In genomic region chr15:91469627-91470567, GRCh38 we compare ENCODE assay signal across 10 cellular contexts.
DNase-seq lines count a peak whose midpoint lies in the region; ATAC-seq lines count a peak whose summit lies in the region.
"Had no signal": no experiment of that assay in that cellular context is flagged by ENCODE, and none has a peak within 500 bp of the region (broad histone marks: within the 10 kb centered on the region; RNA-seq: fewer than 3 reads in every experiment).

No MANE protein-coding gene starts in this region.

- peaks cover 17% of the 10 kb centered on the region for H3K36me3 Mint-ChIP-seq in stimulated activated effector memory CD8-positive, alpha-beta T cell treated with anti-CD3 and anti-CD28 coated beads, Interleukin-12 subunit alpha, Interleukin-12 subunit beta, amount 100 ng/mL, for 72 hours

- DNase-seq in T-helper 22 cell (ENCODE audit: low read depth) (peak; percentile 20), HAP-1 (ENCODE audit: low spot score in 2 of 2) (no peak), ACHN (no peak)
- DNase-seq in activated T-cell treated with anti-CD3 and anti-CD28 coated beads, Interleukin-2, amount 50 U/mL, for 1 hour, result peak; percentile 49
- DNase-seq in stimulated activated effector memory CD8-positive, alpha-beta T cell treated with anti-CD3 and anti-CD28 coated beads, Interleukin-12 subunit alpha, Interleukin-12 subunit beta, amount 100 ng/mL, for 72 hours (ENCODE audit: low spot score in 2 of 2), result peak; percentile 39 to 77
- DNase-seq: NCI-H1417 treated with DMSO at 0.1 percent for 48 hours, nephron progenitor cell had no signal

- ATAC-seq in stimulated activated effector memory CD8-positive, alpha-beta T cell treated with anti-CD3 and anti-CD28 coated beads, Interleukin-12 subunit alpha, Interleukin-12 subunit beta, amount 100 ng/mL, for 72 hours, result peak; percentile 89
- no peak for ATAC-seq in HG03565 (IDR thresholded peaks at IDR 0.05; ENCODE audit: unreplicated experiment)

- peaks cover 53% of the 10 kb centered on the region for H3K4me1 Mint-ChIP-seq in stimulated activated effector memory CD8-positive, alpha-beta T cell treated with anti-CD3 and anti-CD28 coated beads, Interleukin-12 subunit alpha, Interleukin-12 subunit beta, amount 100 ng/mL, for 72 hours
- H3K4me1 Mint-ChIP-seq: nephron progenitor cell had no signal

- in situ Hi-C loops in HAP-1 (cut with MboI; ENCODE audit: low sequenced_read_pairs), result no loop called here
- in situ Hi-C loops in ACHN (cut with HindIII; ENCODE audit: low pct_ligation_motif_present, low pct_unique_long_range_greater_than_20kb, low sequenced_read_pairs), result no loop called here

- H3K4me3 ChIP-seq in muscle layer of duodenum (ENCODE audit: low read depth in 1 of 2, low read length in 2 of 2) (no peak overlapping the region), HAP-1 (no peak overlapping the region)
- H3K4me3 ChIP-seq: SK-N-MC had no signal

- H3K9me3 Mint-ChIP-seq in stimulated activated effector memory CD8-positive, alpha-beta T cell treated with anti-CD3 and anti-CD28 coated beads, Interleukin-12 subunit alpha, Interleukin-12 subunit beta, amount 100 ng/mL, for 72 hours, result peaks cover 5% of the 10 kb centered on the region
- H3K9me3 Mint-ChIP-seq: nephron progenitor cell had no signal

- no peaks in the 10 kb centered on the region for H3K36me3 ChIP-seq in muscle layer of duodenum (ENCODE audit: control insufficient read depth in 1 of 2, insufficient read depth in 2 of 2, low read length in 2 of 2)
- no peaks in the 10 kb centered on the region for H3K36me3 ChIP-seq in HAP-1 (replicated peaks)

- H3K27ac ChIP-seq in muscle layer of duodenum (ENCODE audit: low read length), result peak overlapping the region; percentile 8
- H3K27ac ChIP-seq: SK-N-MC had no signal

- H3K4me3 Mint-ChIP-seq in stimulated activated effector memory CD8-positive, alpha-beta T cell treated with anti-CD3 and anti-CD28 coated beads, Interleukin-12 subunit alpha, Interleukin-12 subunit beta, amount 100 ng/mL, for 72 hours, result peak overlapping the region; percentile 71
- H3K4me3 Mint-ChIP-seq: nephron progenitor cell had no signal

- H3K27me3 ChIP-seq in muscle layer of duodenum (ENCODE audit: low read depth, low read length) (no peaks in the 10 kb centered on the region), HAP-1 (ENCODE audit: low read depth) (no peaks in the 10 kb centered on the region)

- H3K9me3 ChIP-seq in muscle layer of duodenum (ENCODE audit: control insufficient read depth in 1 of 2, low read length in 2 of 2), result no peaks in the 10 kb centered on the region
- no peaks in the 10 kb centered on the region for H3K9me3 ChIP-seq in HAP-1

- no peaks in the 10 kb centered on the region for H3K4me1 ChIP-seq in muscle layer of duodenum (ENCODE audit: control insufficient read depth in 1 of 2, insufficient read depth in 2 of 2, low read length in 2 of 2)
- H3K4me1 ChIP-seq in HAP-1, result no peaks in the 10 kb centered on the region

- H3K27ac Mint-ChIP-seq in stimulated activated effector memory CD8-positive, alpha-beta T cell treated with anti-CD3 and anti-CD28 coated beads, Interleukin-12 subunit alpha, Interleukin-12 subunit beta, amount 100 ng/mL, for 72 hours, result peak overlapping the region; percentile 97
- H3K27ac Mint-ChIP-seq: nephron progenitor cell had no signal

Comparison
In these comparisons a context has a peak if more than half of its experiments do, and no peak if none do; other contexts are left out.
1. DNase-seq: peak in T-helper 22 cell (single experiment), activated T-cell treated with anti-CD3 and anti-CD28 coated beads, Interleukin-2, amount 50 U/mL, for 1 hour (single experiment) and stimulated activated effector memory CD8-positive, alpha-beta T cell treated with anti-CD3 and anti-CD28 coated beads, Interleukin-12 subunit alpha, Interleukin-12 subunit beta, amount 100 ng/mL, for 72 hours (2 of 2); none in HAP-1 (0 of 2) and ACHN (single experiment).